Comparison of ENCODE assay signal across 12 cellular contexts in the genomic region with DNA sequence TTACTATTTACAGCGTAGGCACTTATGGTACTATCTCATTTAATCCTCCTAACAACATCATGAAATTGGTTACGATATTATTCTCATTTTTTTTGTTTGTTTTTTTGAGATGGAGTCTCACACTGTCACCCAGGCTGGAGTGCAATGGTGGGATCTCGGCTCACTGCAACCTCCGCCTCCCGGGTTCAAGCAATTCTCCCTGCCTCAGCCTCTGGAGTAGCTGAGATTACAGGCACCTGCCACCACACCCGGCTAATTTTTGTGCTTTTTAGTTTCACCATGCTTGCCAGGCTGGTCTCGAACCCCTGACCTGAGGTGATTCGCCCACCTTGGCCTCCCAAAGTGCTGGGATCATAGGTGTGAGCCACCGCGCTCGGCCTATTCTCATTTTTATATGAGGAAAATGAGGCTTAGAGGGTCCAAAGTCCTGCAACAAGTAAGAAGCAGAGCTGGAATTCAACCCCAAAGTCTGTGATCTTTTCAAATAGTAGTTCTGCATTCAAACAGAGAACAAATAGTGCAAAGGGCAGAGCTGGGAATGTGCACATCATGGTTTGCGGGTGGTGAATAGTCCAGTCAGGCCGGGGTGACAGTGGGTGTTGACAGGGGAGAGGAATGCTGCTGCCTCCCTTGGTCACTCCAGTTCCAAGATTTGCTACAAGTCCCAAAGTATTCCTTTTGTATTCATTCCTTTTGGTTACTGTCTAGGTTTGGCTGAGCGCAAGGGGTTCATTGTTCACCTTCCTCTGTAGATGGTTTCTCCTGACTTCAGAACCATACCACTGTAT. TPM values are rescaled to one million over a fixed set of nuclear protein-coding genes. Genes with fewer than 3 reads are reported as not detected.
DNase-seq lines count a peak whose midpoint lies in the region; ATAC-seq and TF ChIP-seq lines count a peak whose summit lies in the region.
"Had no signal": no experiment of that assay in that cellular context is flagged by ENCODE, and none has a peak within 500 bp of the region (broad histone marks: within the 10 kb centered on the region; RNA-seq: fewer than 3 reads in every experiment).

No MANE protein-coding gene starts in this region.

- 69 to 71% methylated on average over 14 of the region's 14 CpGs for WGBS in tibial nerve, 2 donors

- H3K36me3 ChIP-seq in Peyer's patch (no peaks in the 10 kb centered on the region), mucosa of descending colon (ENCODE audit: low read depth) (no peaks in the 10 kb centered on the region), tibial nerve (peaks cover 0 to 6% (median 0%) of the 10 kb centered on the region in 3 donors)

- DNase-seq in Peyer's patch: peak in 2 of 3 donors; percentile 72 to 73
- peak; percentile 30 for DNase-seq in fibroblast of mammary gland (ENCODE audit: low read depth)
- peak in 2 of 3 donors; percentile 56 to 61 for DNase-seq in mucosa of descending colon
- no peak for DNase-seq in tibial nerve (ENCODE audit: low spot score in 2 of 2)
- no peak for DNase-seq in T1000 (lab: John Stamatoyannopoulos, UW)
- no peak for DNase-seq in activated CD4-positive, alpha-beta T cell treated with anti-CD3 and anti-CD28 coated beads, Interleukin-2, amount 50 U/mL, for 4 hours
- DNase-seq in NCI-H2171 treated with DMSO at 0.1 percent for 48 hours (lab: John Stamatoyannopoulos, UW): no peak
- DNase-seq: activated naive CD4-positive, alpha-beta T cell treated with anti-CD3 and anti-CD28 coated beads, Interleukin-2, amount 50 U/mL, for 16 hours; NCI-H1436; NCI-H69; stimulated activated CD4-positive, alpha-beta T cell treated with anti-CD3 and anti-CD28 coated beads, Interleukin-4, amount 100 ng/mL, for 24 hours; stimulated activated naive CD4-positive, alpha-beta T cell had no signal

- intact Hi-C loops in mucosa of descending colon (cut with DNase I, micrococcal nuclease): no loop called here

- H3K4me1 ChIP-seq in Peyer's patch (peaks cover 4 to 56% (median 7%) of the 10 kb centered on the region in 4 donors), mucosa of descending colon (ENCODE audit: low read depth) (peaks cover 39% of the 10 kb centered on the region), tibial nerve (peaks cover 0 to 53% (median 29%) of the 10 kb centered on the region in 4 donors)

- TF ChIP-seq CTCF in Peyer's patch (IDR thresholded peaks at IDR 0.05) (peak in 1 of 6 experiments; percentile 6), fibroblast of mammary gland (conservative IDR thresholded peaks at IDR 0.05; ENCODE audit: control insufficient read depth, insufficient read depth, low read depth, low read length) (no peak), mucosa of descending colon (IDR thresholded peaks at IDR 0.05) (no peak), tibial nerve (IDR thresholded peaks at IDR 0.05) (no peak)

- no peaks in the 10 kb centered on the region for H3K27me3 ChIP-seq in Peyer's patch
- no peaks in the 10 kb centered on the region for H3K27me3 ChIP-seq in tibial nerve

- H3K4me3 ChIP-seq in Peyer's patch (no peak overlapping the region), fibroblast of mammary gland (ENCODE audit: control insufficient read depth, low read depth, low read length) (no peak overlapping the region), mucosa of descending colon (no peak overlapping the region), tibial nerve (no peak overlapping the region)

- H3K9me3 ChIP-seq in Peyer's patch (no peaks in the 10 kb centered on the region), mucosa of descending colon (no peaks in the 10 kb centered on the region), tibial nerve (no peaks in the 10 kb centered on the region)

- TF ChIP-seq EP300 in tibial nerve (IDR thresholded peaks at IDR 0.05): no peak

- H3K27ac ChIP-seq in Peyer's patch (peak overlapping the region in 3 of 4 donors; percentile 51 to 89 (median 82)), tibial nerve (peak overlapping the region; percentile 49 to 91 (median 74))

- ATAC-seq in mucosa of descending colon: peak; percentile 63

- TF ChIP-seq POLR2A in Peyer's patch (IDR thresholded peaks at IDR 0.05) (peak; percentile 37 to 55), tibial nerve (IDR thresholded peaks at IDR 0.05) (peak in 1 of 2 donors; percentile 28)

RNA-seq across cellular contexts. Expression of a gene that starts 4.6 kb away (rescaled TPM):
- total RNA-seq in Peyer's patch: 10 to 100 TPM; 21.7 to 28.1 (median 25.1) TPM
- 10 to 100 TPM; 21.3 to 27.5 (median 23.3) TPM for total RNA-seq in mucosa of descending colon
- total RNA-seq in tibial nerve: 10 to 100 TPM; 22.0 to 40.4 (median 28.5) TPM

RNA-seq across cellular contexts. Expression of a gene that starts 6.2 kb away (rescaled TPM):
- total RNA-seq in Peyer's patch: 10 to 100 TPM; 37.1 to 76.4 (median 57.4) TPM
- 10 to 100 TPM; 44.5 to 52.0 (median 51.8) TPM for total RNA-seq in mucosa of descending colon
- 10 to 100 TPM; 45.5 to 63.2 (median 49.5) TPM for total RNA-seq in tibial nerve

RNA-seq across cellular contexts. Expression of a gene that starts 23.5 kb away (rescaled TPM):
- total RNA-seq in Peyer's patch: 1 to 10 TPM in 2 of 4 donors, under 1 TPM in 1, not detected in 1; 0.70 to 8.4 (median 3.6) TPM
- total RNA-seq in mucosa of descending colon: 1 to 10 TPM in 1 of 3 donors, under 1 TPM in 2; 0.41 to 1.1 (median 0.63) TPM
- total RNA-seq in tibial nerve: 1 to 10 TPM in 2 of 4 donors, under 1 TPM in 1, not detected in 1; 0.22 to 2.2 (median 1.3) TPM

RNA-seq across cellular contexts. Expression of a gene that starts 30.8 kb away (rescaled TPM):
- total RNA-seq in Peyer's patch: 1 to 10 TPM in 1 of 4 donors, under 1 TPM in 1, not detected in 2; 0.67 to 1.7 TPM
- not detected for total RNA-seq in mucosa of descending colon
- total RNA-seq in tibial nerve: 10 to 100 TPM in 2 of 4 donors, 1 to 10 TPM in 2; 2.1 to 12.2 (median 7.8) TPM

RNA-seq across cellular contexts. Expression of a gene that starts 34.7 kb away (rescaled TPM):
- 1 to 10 TPM in 3 of 4 donors, not detected in 1; 1.3 to 2.5 (median 1.4) TPM for total RNA-seq in Peyer's patch
- total RNA-seq in mucosa of descending colon: 1 to 10 TPM; 1.3 to 4.0 (median 1.3) TPM
- total RNA-seq in tibial nerve: 1 to 10 TPM; 5.0 to 9.6 (median 6.5) TPM

Comparison
In these comparisons a context has a peak if more than half of its experiments do, and no peak if none do; other contexts are left out.
1. DNase-seq: peak in Peyer's patch (2 of 3), fibroblast of mammary gland (single experiment) and mucosa of descending colon (2 of 3); none in tibial nerve (0 of 2), T1000 (single experiment), activated CD4-positive, alpha-beta T cell treated with anti-CD3 and anti-CD28 coated beads, Interleukin-2, amount 50 U/mL, for 4 hours (0 of 2) and NCI-H2171 treated with DMSO at 0.1 percent for 48 hours (single experiment).